In the genomic region with DNA sequence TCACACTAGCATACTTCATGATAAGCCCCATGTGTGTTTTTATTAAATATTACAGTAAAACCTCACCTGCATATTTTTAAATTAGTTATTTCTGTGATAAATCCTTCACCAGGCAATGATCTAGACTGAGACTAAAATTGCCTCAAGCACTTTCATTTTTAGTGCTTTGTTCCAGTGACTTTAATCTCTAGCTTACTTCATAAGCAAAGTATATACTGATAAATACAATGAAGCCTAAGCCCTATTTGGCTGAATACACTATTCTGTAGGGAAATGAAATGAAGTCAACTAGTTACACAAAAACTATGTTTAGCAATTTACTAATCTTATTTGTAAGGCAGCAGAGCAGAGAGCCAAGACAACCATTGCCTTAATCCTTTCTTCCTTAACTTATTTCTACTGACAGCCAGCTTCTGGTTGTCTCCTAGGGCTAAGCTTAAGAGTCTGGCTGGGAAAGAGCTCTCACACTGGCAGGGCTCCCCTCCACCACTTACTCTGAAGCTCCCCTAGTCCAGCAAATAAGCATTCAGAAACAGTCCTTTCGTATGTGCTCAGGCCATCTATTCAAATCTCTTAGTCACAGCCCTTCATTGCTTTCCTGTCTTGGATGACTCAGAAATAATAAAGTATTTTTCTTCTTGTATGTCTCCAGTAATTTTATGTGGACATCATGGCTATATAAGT, we compare ENCODE assay signal across 14 cellular contexts. TPM values are rescaled to one million over a fixed set of nuclear protein-coding genes. Genes with fewer than 3 reads are reported as not detected.
A peak's percentile ranks its signal among the peaks of the same experiment; 100 is the strongest.
DNase-seq lines count a peak whose midpoint lies in the region; TF ChIP-seq lines count a peak whose summit lies in the region.
"Had no signal": no experiment of that assay in that cellular context is flagged by ENCODE, and none has a peak within 500 bp of the region (broad histone marks: within the 10 kb centered on the region; RNA-seq: fewer than 3 reads in every experiment).

No MANE protein-coding gene starts in this region.

- no peaks in the 10 kb centered on the region for H3K27me3 ChIP-seq in mucosa of stomach (ENCODE audit: control insufficient read depth, insufficient read depth, low read length)
- H3K27me3 ChIP-seq: sigmoid colon, transverse colon had no signal

- DNase-seq in AG09309 (ENCODE audit: low read depth), result peak; percentile 60
- peak; percentile 53 for DNase-seq in LoVo (ENCODE audit: low spot score)
- peak; percentile 78 for DNase-seq in choroid plexus epithelial cell (ENCODE audit: low read depth)
- no peak for DNase-seq in HT-29 (ENCODE audit: low spot score)
- DNase-seq in activated CD4-positive, alpha-beta T cell treated with anti-CD3 and anti-CD28 coated beads for 1 hour, result no peak
- DNase-seq in anterior cingulate cortex (lab: John Stamatoyannopoulos, UW), result no peak
- no peak for DNase-seq in DMS79 (lab: John Stamatoyannopoulos, UW)
- DNase-seq: activated effector memory CD4-positive, alpha-beta T cell treated with anti-CD3 and anti-CD28 coated beads, Interleukin-2, amount 50 U/mL, for 16 hours; CD8-positive, alpha-beta T cell; dorsolateral prefrontal cortex; sigmoid colon; transverse colon had no signal

- H3K9ac ChIP-seq in mucosa of stomach (ENCODE audit: low read length), result peak overlapping the region; percentile 19

- TF ChIP-seq CTCF in AG09309 (IDR thresholded peaks at IDR 0.05; ENCODE audit: control insufficient read depth, insufficient read depth, low read depth, low read length, missing control alignments), result no peak
- no peak for TF ChIP-seq CTCF in choroid plexus epithelial cell (conservative IDR thresholded peaks at IDR 0.05; ENCODE audit: low read depth, low read length)

- H3K36me3 ChIP-seq in mucosa of stomach (ENCODE audit: control insufficient read depth, insufficient read depth, low read length), result no peaks in the 10 kb centered on the region
- H3K36me3 ChIP-seq: sigmoid colon, transverse colon had no signal

- no peaks in the 10 kb centered on the region for H3K9me3 ChIP-seq in mucosa of stomach (ENCODE audit: control insufficient read depth, low read length)
- H3K9me3 ChIP-seq: sigmoid colon, transverse colon had no signal

- H3K4me1 ChIP-seq in mucosa of stomach (ENCODE audit: control insufficient read depth, insufficient read depth, low read length), result peaks cover 35% of the 10 kb centered on the region
- H3K4me1 ChIP-seq: sigmoid colon, transverse colon had no signal

- no peak overlapping the region for H3K4me3 ChIP-seq in AG09309 (ENCODE audit: control insufficient read depth, low read depth, low read length)
- no peak overlapping the region for H3K4me3 ChIP-seq in choroid plexus epithelial cell (ENCODE audit: low read depth, low read length)
- H3K4me3 ChIP-seq in mucosa of stomach (ENCODE audit: low read length), result no peak overlapping the region
- H3K4me3 ChIP-seq: dorsolateral prefrontal cortex, sigmoid colon, transverse colon had no signal

RNA-seq across cellular contexts. Expression of a gene that starts 31.4 kb away (rescaled TPM):
- 61.9 and 63.5 TPM in 2 replicates for total RNA-seq in HT-29 (2014; rRNA removed; shearing (Covaris generic))
- total RNA-seq: SK-MEL-5 had no signal

Comparison
In these comparisons a context has a peak if more than half of its experiments do, and no peak if none do; other contexts are left out.
1. DNase-seq: peak in AG09309 (single experiment), LoVo (single experiment) and choroid plexus epithelial cell (single experiment); none in HT-29 (single experiment), activated CD4-positive, alpha-beta T cell treated with anti-CD3 and anti-CD28 coated beads for 1 hour (single experiment), anterior cingulate cortex (0 of 58) and DMS79 (single experiment).